Comparison of ENCODE assay signal across 20 cellular contexts in genomic region chr16:11805556-11805955, GRCh38.
"Had no signal": no experiment of that assay in that cellular context is flagged by ENCODE, and none has a peak within 500 bp of the region (broad histone marks: within the 10 kb centered on the region; RNA-seq: fewer than 3 reads in every experiment).

No MANE protein-coding gene starts in this region.

- H3K27ac ChIP-seq: HL-60, SJSA1, SK-N-MC had no signal

- H3K27me3 ChIP-seq: MG63, SJSA1 had no signal

- H3K4me3 ChIP-seq: MG63, SJSA1, SK-N-MC had no signal

- H3K9me3 ChIP-seq: SJSA1 had no signal

- DNase-seq: KBM-7, MG63, NCI-H1092 treated with DMSO at 0.1 percent for 48 hours, NCI-H1436, NCI-H187, NCI-H2029, NCI-H2081 treated with DMSO at 0.1 percent for 48 hours, NCI-H2171, NCI-H226, NCI-H446, NCI-H510A, NCI-H524 treated with DMSO at 0.1 percent for 48 hours, NCI-H69, NCI-H774, Right ventricle myocardium superior, RPMI8226, SIG-M5 had no signal

- H3K36me3 ChIP-seq: MG63, SJSA1 had no signal
